ENCODE assay signal across 1 cellular context in the genomic region with DNA sequence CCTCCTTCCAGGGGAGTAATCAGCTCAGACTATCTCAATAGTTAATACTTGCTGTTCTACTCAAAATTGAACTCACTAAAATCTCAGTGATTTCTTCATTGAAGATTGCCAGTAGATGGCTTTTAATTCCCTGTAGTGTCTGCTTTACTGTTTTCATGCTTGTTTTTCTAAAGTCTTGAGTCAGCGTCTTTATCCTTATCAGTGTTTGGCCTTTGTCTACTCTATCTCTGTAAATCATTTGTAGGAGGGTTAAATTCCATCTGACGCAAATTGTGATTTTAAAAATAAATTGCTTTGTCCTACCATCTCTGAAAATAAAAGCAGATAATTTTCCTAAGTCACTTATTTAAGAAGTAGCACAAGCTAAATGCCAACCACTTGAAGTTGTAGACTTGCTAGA.
TF ChIP-seq lines count a peak whose summit lies in the region.

No MANE protein-coding gene starts in this region.

TF ChIP-seq in HEK293, 187 proteins besides CTCF, POLR2A, EP300 and RAD21 (continued from another document):
- TF ChIP-seq, protein P1, sequence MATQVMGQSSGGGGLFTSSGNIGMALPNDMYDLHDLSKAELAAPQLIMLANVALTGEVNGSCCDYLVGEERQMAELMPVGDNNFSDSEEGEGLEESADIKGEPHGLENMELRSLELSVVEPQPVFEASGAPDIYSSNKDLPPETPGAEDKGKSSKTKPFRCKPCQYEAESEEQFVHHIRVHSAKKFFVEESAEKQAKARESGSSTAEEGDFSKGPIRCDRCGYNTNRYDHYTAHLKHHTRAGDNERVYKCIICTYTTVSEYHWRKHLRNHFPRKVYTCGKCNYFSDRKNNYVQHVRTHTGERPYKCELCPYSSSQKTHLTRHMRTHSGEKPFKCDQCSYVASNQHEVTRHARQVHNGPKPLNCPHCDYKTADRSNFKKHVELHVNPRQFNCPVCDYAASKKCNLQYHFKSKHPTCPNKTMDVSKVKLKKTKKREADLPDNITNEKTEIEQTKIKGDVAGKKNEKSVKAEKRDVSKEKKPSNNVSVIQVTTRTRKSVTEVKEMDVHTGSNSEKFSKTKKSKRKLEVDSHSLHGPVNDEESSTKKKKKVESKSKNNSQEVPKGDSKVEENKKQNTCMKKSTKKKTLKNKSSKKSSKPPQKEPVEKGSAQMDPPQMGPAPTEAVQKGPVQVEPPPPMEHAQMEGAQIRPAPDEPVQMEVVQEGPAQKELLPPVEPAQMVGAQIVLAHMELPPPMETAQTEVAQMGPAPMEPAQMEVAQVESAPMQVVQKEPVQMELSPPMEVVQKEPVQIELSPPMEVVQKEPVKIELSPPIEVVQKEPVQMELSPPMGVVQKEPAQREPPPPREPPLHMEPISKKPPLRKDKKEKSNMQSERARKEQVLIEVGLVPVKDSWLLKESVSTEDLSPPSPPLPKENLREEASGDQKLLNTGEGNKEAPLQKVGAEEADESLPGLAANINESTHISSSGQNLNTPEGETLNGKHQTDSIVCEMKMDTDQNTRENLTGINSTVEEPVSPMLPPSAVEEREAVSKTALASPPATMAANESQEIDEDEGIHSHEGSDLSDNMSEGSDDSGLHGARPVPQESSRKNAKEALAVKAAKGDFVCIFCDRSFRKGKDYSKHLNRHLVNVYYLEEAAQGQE (tag by site-specific recombination; IDR thresholded peaks at IDR 0.05): no peak
- TF ChIP-seq HOXA7 (CRISPR knock-in tag; IDR thresholded peaks at IDR 0.05; ENCODE audit: borderline replicate concordance): no peak
- no peak for TF ChIP-seq ZNF521 (tag by site-specific recombination; IDR thresholded peaks at IDR 0.05)
- no peak for TF ChIP-seq ZNF664 (tag by site-specific recombination; IDR thresholded peaks at IDR 0.05)
- TF ChIP-seq TRIM28 (IDR thresholded peaks at IDR 0.05; ENCODE audit: borderline replicate concordance, low read length): no peak
- no peak for TF ChIP-seq ZNF354C (tag by site-specific recombination; IDR thresholded peaks at IDR 0.05; ENCODE audit: borderline replicate concordance, low read depth)
- TF ChIP-seq ZNF2 (tag by site-specific recombination; IDR thresholded peaks at IDR 0.05): no peak
- 0 out of 2 replicates have a peak, but pooled peaks have one; percentile 25 for TF ChIP-seq ZEB2 (tag by site-specific recombination; IDR thresholded peaks at IDR 0.05)
- TF ChIP-seq GLI4 (tag by site-specific recombination; IDR thresholded peaks at IDR 0.05): no peak
- TF ChIP-seq ZNF112 (tag by site-specific recombination; IDR thresholded peaks at IDR 0.05): no peak
- no peak for TF ChIP-seq ZBTB17 (tag by site-specific recombination; IDR thresholded peaks at IDR 0.05)
- no peak for TF ChIP-seq SP2 (tag by site-specific recombination; IDR thresholded peaks at IDR 0.05)
- TF ChIP-seq ZNF610 (tag by site-specific recombination; IDR thresholded peaks at IDR 0.05; ENCODE audit: borderline replicate concordance): no peak
- no peak for TF ChIP-seq ZNF155 (tag by site-specific recombination; IDR thresholded peaks at IDR 0.05)
- TF ChIP-seq ZNF623 (tag by site-specific recombination; IDR thresholded peaks at IDR 0.05): no peak
- TF ChIP-seq ZNF843 (tag by site-specific recombination; IDR thresholded peaks at IDR 0.05): peak; percentile 50; the same call in 1 of the 2 replicates
- TF ChIP-seq, protein P2, sequence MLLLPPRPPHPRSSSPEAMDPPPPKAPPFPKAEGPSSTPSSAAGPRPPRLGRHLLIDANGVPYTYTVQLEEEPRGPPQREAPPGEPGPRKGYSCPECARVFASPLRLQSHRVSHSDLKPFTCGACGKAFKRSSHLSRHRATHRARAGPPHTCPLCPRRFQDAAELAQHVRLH (tag by site-specific recombination; IDR thresholded peaks at IDR 0.05): no peak
- TF ChIP-seq ZSCAN16 (tag by site-specific recombination; IDR thresholded peaks at IDR 0.05): no peak
- no peak for TF ChIP-seq ZFP37 (tag by site-specific recombination; IDR thresholded peaks at IDR 0.05)
- no peak for TF ChIP-seq ZNF837 (tag by site-specific recombination; IDR thresholded peaks at IDR 0.05)
- TF ChIP-seq ZXDB (tag by site-specific recombination; IDR thresholded peaks at IDR 0.05): peak; percentile 85
- 0 out of 2 replicates have a peak, but pooled peaks have one; percentile 18 for TF ChIP-seq FEZF1 (tag by site-specific recombination; IDR thresholded peaks at IDR 0.05)
- TF ChIP-seq, protein P3, sequence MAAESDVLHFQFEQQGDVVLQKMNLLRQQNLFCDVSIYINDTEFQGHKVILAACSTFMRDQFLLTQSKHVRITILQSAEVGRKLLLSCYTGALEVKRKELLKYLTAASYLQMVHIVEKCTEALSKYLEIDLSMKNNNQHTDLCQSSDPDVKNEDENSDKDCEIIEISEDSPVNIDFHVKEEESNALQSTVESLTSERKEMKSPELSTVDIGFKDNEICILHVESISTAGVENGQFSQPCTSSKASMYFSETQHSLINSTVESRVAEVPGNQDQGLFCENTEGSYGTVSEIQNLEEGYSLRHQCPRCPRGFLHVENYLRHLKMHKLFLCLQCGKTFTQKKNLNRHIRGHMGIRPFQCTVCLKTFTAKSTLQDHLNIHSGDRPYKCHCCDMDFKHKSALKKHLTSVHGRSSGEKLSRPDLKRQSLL (tag by site-specific recombination; IDR thresholded peaks at IDR 0.05): no peak
- TF ChIP-seq ZNF37A (tag by site-specific recombination; IDR thresholded peaks at IDR 0.05): no peak
- TF ChIP-seq, protein P4, sequence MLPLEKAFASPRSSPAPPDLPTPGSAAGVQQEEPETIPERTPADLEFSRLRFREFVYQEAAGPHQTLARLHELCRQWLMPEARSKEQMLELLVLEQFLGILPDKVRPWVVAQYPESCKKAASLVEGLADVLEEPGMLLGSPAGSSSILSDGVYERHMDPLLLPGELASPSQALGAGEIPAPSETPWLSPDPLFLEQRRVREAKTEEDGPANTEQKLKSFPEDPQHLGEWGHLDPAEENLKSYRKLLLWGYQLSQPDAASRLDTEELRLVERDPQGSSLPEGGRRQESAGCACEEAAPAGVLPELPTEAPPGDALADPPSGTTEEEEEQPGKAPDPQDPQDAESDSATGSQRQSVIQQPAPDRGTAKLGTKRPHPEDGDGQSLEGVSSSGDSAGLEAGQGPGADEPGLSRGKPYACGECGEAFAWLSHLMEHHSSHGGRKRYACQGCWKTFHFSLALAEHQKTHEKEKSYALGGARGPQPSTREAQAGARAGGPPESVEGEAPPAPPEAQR (tag by site-specific recombination; IDR thresholded peaks at IDR 0.05): no peak
- TF ChIP-seq ZNF311 (tag by site-specific recombination; IDR thresholded peaks at IDR 0.05; ENCODE audit: borderline replicate concordance): no peak
- TF ChIP-seq, protein P5, sequence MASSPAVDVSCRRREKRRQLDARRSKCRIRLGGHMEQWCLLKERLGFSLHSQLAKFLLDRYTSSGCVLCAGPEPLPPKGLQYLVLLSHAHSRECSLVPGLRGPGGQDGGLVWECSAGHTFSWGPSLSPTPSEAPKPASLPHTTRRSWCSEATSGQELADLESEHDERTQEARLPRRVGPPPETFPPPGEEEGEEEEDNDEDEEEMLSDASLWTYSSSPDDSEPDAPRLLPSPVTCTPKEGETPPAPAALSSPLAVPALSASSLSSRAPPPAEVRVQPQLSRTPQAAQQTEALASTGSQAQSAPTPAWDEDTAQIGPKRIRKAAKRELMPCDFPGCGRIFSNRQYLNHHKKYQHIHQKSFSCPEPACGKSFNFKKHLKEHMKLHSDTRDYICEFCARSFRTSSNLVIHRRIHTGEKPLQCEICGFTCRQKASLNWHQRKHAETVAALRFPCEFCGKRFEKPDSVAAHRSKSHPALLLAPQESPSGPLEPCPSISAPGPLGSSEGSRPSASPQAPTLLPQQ (tag by site-specific recombination; IDR thresholded peaks at IDR 0.05): 0 out of 2 replicates have a peak, but pooled peaks have one; percentile 20
- TF ChIP-seq ZNF701 (tag by site-specific recombination; IDR thresholded peaks at IDR 0.05): no peak
- TF ChIP-seq ZFP69B (tag by site-specific recombination; IDR thresholded peaks at IDR 0.05): no peak
- TF ChIP-seq, protein P6, sequence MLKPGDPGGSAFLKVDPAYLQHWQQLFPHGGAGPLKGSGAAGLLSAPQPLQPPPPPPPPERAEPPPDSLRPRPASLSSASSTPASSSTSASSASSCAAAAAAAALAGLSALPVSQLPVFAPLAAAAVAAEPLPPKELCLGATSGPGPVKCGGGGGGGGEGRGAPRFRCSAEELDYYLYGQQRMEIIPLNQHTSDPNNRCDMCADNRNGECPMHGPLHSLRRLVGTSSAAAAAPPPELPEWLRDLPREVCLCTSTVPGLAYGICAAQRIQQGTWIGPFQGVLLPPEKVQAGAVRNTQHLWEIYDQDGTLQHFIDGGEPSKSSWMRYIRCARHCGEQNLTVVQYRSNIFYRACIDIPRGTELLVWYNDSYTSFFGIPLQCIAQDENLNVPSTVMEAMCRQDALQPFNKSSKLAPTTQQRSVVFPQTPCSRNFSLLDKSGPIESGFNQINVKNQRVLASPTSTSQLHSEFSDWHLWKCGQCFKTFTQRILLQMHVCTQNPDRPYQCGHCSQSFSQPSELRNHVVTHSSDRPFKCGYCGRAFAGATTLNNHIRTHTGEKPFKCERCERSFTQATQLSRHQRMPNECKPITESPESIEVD (tag by site-specific recombination; IDR thresholded peaks at IDR 0.05): peak; percentile 75
- TF ChIP-seq ZNF776 (tag by site-specific recombination; IDR thresholded peaks at IDR 0.05; ENCODE audit: borderline replicate concordance): no peak
- no peak for TF ChIP-seq KLF1 (tag by site-specific recombination; IDR thresholded peaks at IDR 0.05)
- TF ChIP-seq ZFP3 (tag by site-specific recombination; IDR thresholded peaks at IDR 0.05; ENCODE audit: low read depth): no peak
- peak; percentile 28; the same call in 1 of the 2 replicates for TF ChIP-seq ZNF629 (tag by site-specific recombination; IDR thresholded peaks at IDR 0.05)
- no peak for TF ChIP-seq WT1 (tag by site-specific recombination; IDR thresholded peaks at IDR 0.05)
- TF ChIP-seq KLF9 (tag by site-specific recombination; IDR thresholded peaks at IDR 0.05; ENCODE audit: low read depth): no peak
